ENCODE assay signal across 9 cellular contexts in the genomic region with DNA sequence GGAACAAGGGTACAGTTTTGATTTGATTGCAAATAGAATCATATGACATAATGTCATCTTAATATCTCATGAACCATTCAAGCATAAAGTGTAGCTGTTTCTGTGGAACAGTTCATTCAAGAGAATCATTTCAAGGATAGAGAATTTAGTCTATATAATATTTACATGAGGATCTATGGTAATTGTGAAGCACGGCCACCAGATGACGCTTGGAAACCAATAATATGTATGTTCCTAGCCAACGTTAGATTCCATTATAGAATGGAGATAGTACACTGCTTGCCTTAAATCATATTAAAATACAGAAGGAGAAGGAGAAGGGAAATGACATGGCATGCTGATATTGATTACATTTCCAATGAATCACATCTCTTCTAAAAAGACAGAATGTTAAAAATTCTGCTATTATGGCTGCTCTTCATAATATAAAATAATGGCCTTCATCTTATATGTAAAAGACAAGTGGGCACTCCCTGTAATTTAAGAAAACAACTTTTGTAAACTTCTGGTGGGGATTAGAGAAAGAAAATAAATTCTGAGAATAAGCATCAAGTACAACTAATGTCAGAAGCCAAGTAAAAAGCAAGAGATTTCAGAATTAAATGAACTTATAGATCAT.
DNase-seq lines count a peak whose midpoint lies in the region; ATAC-seq and TF ChIP-seq lines count a peak whose summit lies in the region.
"Had no signal": no experiment of that assay in that cellular context is flagged by ENCODE, and none has a peak within 500 bp of the region (broad histone marks: within the 10 kb centered on the region; RNA-seq: fewer than 3 reads in every experiment).

No MANE protein-coding gene starts in this region.

- no peak overlapping the region for H3K4me3 Mint-ChIP-seq in natural killer cell treated with Interleukin-12 subunit alpha and Interleukin-12 subunit beta and Interleukin-15 and Interleukin-18, amount 100 ng/mL, for 72 hours
- H3K4me3 Mint-ChIP-seq: central memory CD8-positive, alpha-beta T cell had no signal

- ATAC-seq in natural killer cell treated with Interleukin-12 subunit alpha and Interleukin-12 subunit beta and Interleukin-15 and Interleukin-18, amount 100 ng/mL, for 72 hours, result no peak
- ATAC-seq in HG02870 (IDR thresholded peaks at IDR 0.05; ENCODE audit: unreplicated experiment) (no peak), HG03280 (IDR thresholded peaks at IDR 0.05; ENCODE audit: unreplicated experiment) (no peak)

- no peak overlapping the region for H3K27ac ChIP-seq in vagina

- H3K4me1 Mint-ChIP-seq in natural killer cell treated with Interleukin-12 subunit alpha and Interleukin-12 subunit beta and Interleukin-15 and Interleukin-18, amount 100 ng/mL, for 72 hours (ENCODE audit: low read depth in 2 of 2), result no peaks in the 10 kb centered on the region
- H3K4me1 Mint-ChIP-seq: central memory CD8-positive, alpha-beta T cell had no signal

- TF ChIP-seq POLR2A in vagina (IDR thresholded peaks at IDR 0.05), result no peak

- no peak overlapping the region for H3K27ac Mint-ChIP-seq in natural killer cell treated with Interleukin-12 subunit alpha and Interleukin-12 subunit beta and Interleukin-15 and Interleukin-18, amount 100 ng/mL, for 72 hours

- no peaks in the 10 kb centered on the region for H3K36me3 ChIP-seq in vagina

- H3K9me3 ChIP-seq in vagina, result no peaks in the 10 kb centered on the region

- DNase-seq in ELR (ENCODE audit: low read depth) (peak; percentile 46), NCI-H1417 treated with DMSO at 0.1 percent for 48 hours (lab: John Stamatoyannopoulos, UW) (peak; percentile 59), SW480 (ENCODE audit: low spot score) (peak; percentile 57), lung microvascular endothelial cell (ENCODE audit: low read depth in 2 of 2) (peak; percentile 44 to 47), vagina (ENCODE audit: extremely low spot score in 2 of 2) (no peak)
- DNase-seq in natural killer cell treated with Interleukin-12 subunit alpha and Interleukin-12 subunit beta and Interleukin-15 and Interleukin-18, amount 100 ng/mL, for 72 hours (ENCODE audit: low spot score), result no peak

- H3K4me3 ChIP-seq in vagina, result no peak overlapping the region

- no peaks in the 10 kb centered on the region for H3K27me3 ChIP-seq in vagina

- TF ChIP-seq CTCF in vagina (IDR thresholded peaks at IDR 0.05), result no peak

- H3K36me3 Mint-ChIP-seq in natural killer cell treated with Interleukin-12 subunit alpha and Interleukin-12 subunit beta and Interleukin-15 and Interleukin-18, amount 100 ng/mL, for 72 hours, result no peaks in the 10 kb centered on the region

- H3K9me3 Mint-ChIP-seq in natural killer cell treated with Interleukin-12 subunit alpha and Interleukin-12 subunit beta and Interleukin-15 and Interleukin-18, amount 100 ng/mL, for 72 hours, result peaks cover 4% of the 10 kb centered on the region

- H3K27me3 Mint-ChIP-seq in natural killer cell treated with Interleukin-12 subunit alpha and Interleukin-12 subunit beta and Interleukin-15 and Interleukin-18, amount 100 ng/mL, for 72 hours, result no peaks in the 10 kb centered on the region
- H3K27me3 Mint-ChIP-seq: central memory CD8-positive, alpha-beta T cell had no signal

- no peaks in the 10 kb centered on the region for H3K4me1 ChIP-seq in vagina

- intact Hi-C loops in vagina (cut with DNase I), result no loop called here

Comparison
In these comparisons a context has a peak if more than half of its experiments do, and no peak if none do; other contexts are left out.
1. DNase-seq: peak in ELR (single experiment), NCI-H1417 treated with DMSO at 0.1 percent for 48 hours (single experiment), SW480 (single experiment) and lung microvascular endothelial cell (2 of 2); none in vagina (0 of 2) and natural killer cell treated with Interleukin-12 subunit alpha and Interleukin-12 subunit beta and Interleukin-15 and Interleukin-18, amount 100 ng/mL, for 72 hours (single experiment).